ENCODE assay signal across 8 cellular contexts in genomic region chr7:151315038-151315655, GRCh38. TPM values are rescaled to one million over a fixed set of nuclear protein-coding genes. Genes with fewer than 3 reads are reported as not detected.
DNase-seq lines count a peak whose midpoint lies in the region; ATAC-seq and TF ChIP-seq lines count a peak whose summit lies in the region.

No MANE protein-coding gene starts in this region.

- intact Hi-C loops in esophagus squamous epithelium (cut with DNase I) = no loop called here

- peak; percentile 82 for DNase-seq in GM10248 (ENCODE audit: extremely low spot score)
- peak; percentile 65 for DNase-seq in HPDE6-E6E7 (ENCODE audit: extremely low spot score)
- peak; percentile 82 for DNase-seq in OCI-M1 (lab: John Stamatoyannopoulos, UW)
- DNase-seq in activated T-cell treated with anti-CD3 and anti-CD28 coated beads for 4 hours = peak; percentile 78
- DNase-seq in esophagus squamous epithelium (lab: John Stamatoyannopoulos, UW) = no peak
- DNase-seq in natural killer cell treated with Interleukin-12 subunit alpha and Interleukin-12 subunit beta and Interleukin-15 and Interleukin-18, amount 100 ng/mL, for 72 hours (ENCODE audit: low spot score) = peak; percentile 79
- DNase-seq in stimulated activated naive CD8-positive, alpha-beta T cell treated with anti-CD3 and anti-CD28 coated beads, Interleukin-15, Interleukin-2, amounts not matched to agents 100 U/mL and 50 U/mL, for 24 hours = peak; percentile 79

- peak; percentile 72 for TF ChIP-seq CTCF in GM10248 (IDR thresholded peaks at IDR 0.05; ENCODE audit: control extremely low read depth, extremely low read depth, low read depth, missing control alignments)
- peak; percentile 78 to 88 (median 82) for TF ChIP-seq CTCF in esophagus squamous epithelium (IDR thresholded peaks at IDR 0.05)

- peaks cover 14% of the 10 kb centered on the region for H3K36me3 Mint-ChIP-seq in natural killer cell treated with Interleukin-12 subunit alpha and Interleukin-12 subunit beta and Interleukin-15 and Interleukin-18, amount 100 ng/mL, for 72 hours

- CTCF ChIA-PET in GM10248 (lab: Yijun Ruan, JAX) = interaction anchor here (0.6 to 5.2 kb wide), 28 partner anchors 10 to 468 kb away, joined by 3 to 116 read pairs (median 4); partner anchors contain the start of gene NUB1

- 19 to 23% methylated on average over 12 of the region's 13 CpGs for WGBS in esophagus squamous epithelium, 2 donors

- H3K27ac ChIP-seq in esophagus squamous epithelium = no peak overlapping the region

- H3K9me3 Mint-ChIP-seq in natural killer cell treated with Interleukin-12 subunit alpha and Interleukin-12 subunit beta and Interleukin-15 and Interleukin-18, amount 100 ng/mL, for 72 hours = peaks cover 8% of the 10 kb centered on the region

- H3K9me3 ChIP-seq in esophagus squamous epithelium = peaks cover 0 to 16% (median 5%) of the 10 kb centered on the region in 3 donors

- no peak overlapping the region for H3K4me3 Mint-ChIP-seq in natural killer cell treated with Interleukin-12 subunit alpha and Interleukin-12 subunit beta and Interleukin-15 and Interleukin-18, amount 100 ng/mL, for 72 hours

- no peaks in the 10 kb centered on the region for H3K27me3 Mint-ChIP-seq in natural killer cell treated with Interleukin-12 subunit alpha and Interleukin-12 subunit beta and Interleukin-15 and Interleukin-18, amount 100 ng/mL, for 72 hours

- peak; percentile 82 to 84 for ATAC-seq in natural killer cell treated with Interleukin-12 subunit alpha and Interleukin-12 subunit beta and Interleukin-15 and Interleukin-18, amount 100 ng/mL, for 72 hours
- ATAC-seq in stimulated activated naive CD8-positive, alpha-beta T cell treated with anti-CD3 and anti-CD28 coated beads, Interleukin-15, Interleukin-2, amounts not matched to agents 100 U/mL and 50 U/mL, for 24 hours = peak; percentile 84
- no peak for ATAC-seq in HG03565 (IDR thresholded peaks at IDR 0.05; ENCODE audit: unreplicated experiment)

- H3K4me1 Mint-ChIP-seq in natural killer cell treated with Interleukin-12 subunit alpha and Interleukin-12 subunit beta and Interleukin-15 and Interleukin-18, amount 100 ng/mL, for 72 hours (ENCODE audit: low read depth in 2 of 2) = peaks cover 3 to 9% of the 10 kb centered on the region in 2 donors

- peaks cover 3 to 18% (median 3%) of the 10 kb centered on the region in 3 donors for H3K4me1 ChIP-seq in esophagus squamous epithelium

- no peak overlapping the region for H3K27ac Mint-ChIP-seq in natural killer cell treated with Interleukin-12 subunit alpha and Interleukin-12 subunit beta and Interleukin-15 and Interleukin-18, amount 100 ng/mL, for 72 hours

- H3K36me3 ChIP-seq in esophagus squamous epithelium = no peaks in the 10 kb centered on the region

- H3K4me3 ChIP-seq in esophagus squamous epithelium = no peak overlapping the region

- H3K27me3 ChIP-seq in esophagus squamous epithelium = no peaks in the 10 kb centered on the region

- POLR2A ChIA-PET in GM10248 (lab: Yijun Ruan, JAX) = no interaction called here

- no peak for TF ChIP-seq POLR2A in esophagus squamous epithelium (IDR thresholded peaks at IDR 0.05)

RNA-seq across cellular contexts. Expression of gene NUB1, which starts 26.5 kb away (rescaled TPM):
- total RNA-seq in esophagus squamous epithelium = 10 to 100 TPM; 16.8 to 46.7 (median 26.1) TPM
- 10 to 100 TPM; 53.6 to 66.9 TPM for total RNA-seq in natural killer cell treated with Interleukin-12 subunit alpha and Interleukin-12 subunit beta and Interleukin-15 and Interleukin-18, amount 100 ng/mL, for 72 hours
